Comparison of ENCODE assay signal across 24 cellular contexts in the genomic region with DNA sequence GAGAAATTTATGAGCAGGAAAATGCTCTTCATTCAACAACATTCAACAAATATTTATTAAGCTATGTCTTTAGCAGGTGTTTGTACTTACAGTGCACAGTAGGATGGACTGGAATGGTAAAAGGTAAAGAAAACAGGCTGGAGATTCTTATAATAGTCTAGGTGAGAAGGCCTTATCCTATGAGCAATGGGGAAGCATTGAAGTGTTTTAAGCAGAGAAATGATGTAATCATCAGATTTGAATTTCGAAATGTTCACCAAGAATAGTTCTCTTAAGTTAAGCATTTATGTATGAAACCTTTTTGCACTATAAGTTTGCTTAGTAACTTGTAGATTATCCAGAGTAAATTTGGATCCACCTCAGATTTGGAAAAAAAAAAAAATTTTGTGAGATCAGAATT.
DNase-seq lines count a peak whose midpoint lies in the region; ATAC-seq and TF ChIP-seq lines count a peak whose summit lies in the region.
"Had no signal": no experiment of that assay in that cellular context is flagged by ENCODE, and none has a peak within 500 bp of the region (broad histone marks: within the 10 kb centered on the region; RNA-seq: fewer than 3 reads in every experiment).

No MANE protein-coding gene starts in this region.

- H3K4me3 ChIP-seq in cardiac fibroblast (replicated peaks in 1 of 2; ENCODE audit: low read depth in 2 of 2, low read length in 2 of 2): no peak overlapping the region
- H3K4me3 ChIP-seq in psoas muscle: no peak overlapping the region
- H3K4me3 ChIP-seq in esophagus muscularis mucosa: no peak overlapping the region
- H3K4me3 ChIP-seq in ovary: no peak overlapping the region
- H3K4me3 ChIP-seq: left ventricle myocardium inferior, right atrium auricular region, smooth muscle cell had no signal

- H3K9me3 ChIP-seq in psoas muscle (no peaks in the 10 kb centered on the region), esophagus muscularis mucosa (peaks cover 0 to 8% (median 2%) of the 10 kb centered on the region in 4 donors), ovary (no peaks in the 10 kb centered on the region)

- no peaks in the 10 kb centered on the region for H3K27me3 ChIP-seq in psoas muscle (ENCODE audit: insufficient read depth in 3 of 3, low read length in 2 of 3)
- H3K27me3 ChIP-seq in esophagus muscularis mucosa: no peaks in the 10 kb centered on the region
- no peaks in the 10 kb centered on the region for H3K27me3 ChIP-seq in ovary
- H3K27me3 ChIP-seq: right atrium auricular region had no signal

- TF ChIP-seq POLR2A in esophagus muscularis mucosa (IDR thresholded peaks at IDR 0.05; ENCODE audit: low read depth) (no peak), ovary (IDR thresholded peaks at IDR 0.05) (no peak)

- H3K4me1 ChIP-seq in psoas muscle (peaks cover 21% of the 10 kb centered on the region), esophagus muscularis mucosa (peaks cover 10 to 20% (median 16%) of the 10 kb centered on the region in 4 donors), ovary (ENCODE audit: insufficient read depth) (no peaks in the 10 kb centered on the region)
- H3K4me1 ChIP-seq: parathyroid adenoma had no signal

- intact Hi-C loops in psoas muscle (cut with DNase I): no loop called here
- intact Hi-C loops in esophagus muscularis mucosa (cut with DNase I): no loop called here
- intact Hi-C loops in ovary (cut with DNase I): no loop called here

- TF ChIP-seq EP300 in esophagus muscularis mucosa (IDR thresholded peaks at IDR 0.05) (no peak), ovary (IDR thresholded peaks at IDR 0.05) (no peak)

- TF ChIP-seq CTCF in cardiac fibroblast (IDR thresholded peaks at IDR 0.05; ENCODE audit: low read depth, low read length): no peak
- no peak for TF ChIP-seq CTCF in psoas muscle (IDR thresholded peaks at IDR 0.05)
- TF ChIP-seq CTCF in esophagus muscularis mucosa (IDR thresholded peaks at IDR 0.05): no peak
- no peak for TF ChIP-seq CTCF in ovary (IDR thresholded peaks at IDR 0.05)

- 76 to 93% (median 82%) methylated on average over 1 of the region's 1 CpG for WGBS in psoas muscle, 3 donors
- 100% methylated on average over 1 of the region's 1 CpG for WGBS in esophagus muscularis mucosa
- WGBS in ovary, 3 donors: 95 to 98% (median 96%) methylated on average over 1 of the region's 1 CpG

- H3K36me3 ChIP-seq in psoas muscle (ENCODE audit: insufficient read depth in 1 of 2, low read depth in 1 of 2) (no peaks in the 10 kb centered on the region), esophagus muscularis mucosa (no peaks in the 10 kb centered on the region), ovary (no peaks in the 10 kb centered on the region)
- H3K36me3 ChIP-seq: left ventricle myocardium inferior, right atrium auricular region had no signal

- DNase-seq in SIG-M5 treated with dmso at 0.1 percent for 504 hours (lab: John Stamatoyannopoulos, UW; ENCODE audit: unreplicated experiment): peak; percentile 60
- DNase-seq in SIG-M5 (lab: John Stamatoyannopoulos, UW): no peak
- peak; percentile 73 for DNase-seq in MV-4-11 (lab: John Stamatoyannopoulos, UW)
- DNase-seq in cardiac fibroblast (ENCODE audit: low read depth in 2 of 2): peak; percentile 22 to 62
- no peak for DNase-seq in psoas muscle
- no peak for DNase-seq in esophagus muscularis mucosa (ENCODE audit: extremely low spot score)
- no peak for DNase-seq in T-helper 1 cell
- DNase-seq in ovary: no peak
- DNase-seq: 8988T; activated CD4-positive, alpha-beta T cell treated with anti-CD3 and anti-CD28 coated beads, Interleukin-2, amount 10 ng/mL, durations not matched to agents 24 days and 14 days; activated CD8-positive, alpha-beta memory T cell treated with anti-CD3 and anti-CD28 coated beads for 24 hours; activated gamma-delta T cell treated with Interleukin-2 at 50 U/mL for 16 hours; activated naive CD8-positive, alpha-beta T cell treated with anti-CD3 and anti-CD28 coated beads, Interleukin-2, amount 10 ng/mL, durations not matched to agents 7 days and 5 days; activated T-cell treated with anti-CD3 and anti-CD28 coated beads, Interleukin-2, amount 50 U/mL, for 1 hour; H7; left ventricle myocardium inferior; mesenchymal stem cell; NCI-H1930; NCI-H69; SHP77 treated with DMSO at 0.1 percent for 48 hours; stimulated activated naive CD4-positive, alpha-beta T cell treated with Interleukin-2 at 50 U/mL for 16 hours had no signal

- H3K27ac ChIP-seq in psoas muscle (peak overlapping the region; percentile 21), esophagus muscularis mucosa (replicated peaks in 1 of 4) (no peak overlapping the region), ovary (no peak overlapping the region)
- H3K27ac ChIP-seq: parathyroid adenoma, right atrium auricular region had no signal

- ATAC-seq in psoas muscle: peak in 1 of 4 donors; percentile 16

Comparison
In these comparisons a context has a peak if more than half of its experiments do, and no peak if none do; other contexts are left out.
1. DNase-seq: peak in SIG-M5 treated with dmso at 0.1 percent for 504 hours (single experiment), MV-4-11 (single experiment) and cardiac fibroblast (2 of 2); none in SIG-M5 (single experiment), psoas muscle (0 of 2), esophagus muscularis mucosa (single experiment), T-helper 1 cell (0 of 5) and ovary (0 of 5).